Comparison of ENCODE assay signal across 17 cellular contexts in genomic region chr21:41024341-41025056, GRCh38.
DNase-seq lines count a peak whose midpoint lies in the region; FAIRE-seq and TF ChIP-seq lines count a peak whose summit lies in the region.
"Had no signal": no experiment of that assay in that cellular context is flagged by ENCODE, and none has a peak within 500 bp of the region (broad histone marks: within the 10 kb centered on the region; RNA-seq: fewer than 3 reads in every experiment).

No MANE protein-coding gene starts in this region.

- no peaks in the 10 kb centered on the region for H3K27me3 Mint-ChIP-seq in progenitor cell of endocrine pancreas
- H3K27me3 Mint-ChIP-seq: CD8-positive, alpha-beta memory T cell had no signal

- no peak for TF ChIP-seq POLR2A in GM12891 (IDR thresholded peaks at IDR 0.05; ENCODE audit: low read depth, low read length)

- H3K4me3 Mint-ChIP-seq in progenitor cell of endocrine pancreas (ENCODE audit: low read depth), result peak overlapping the region; percentile 29
- H3K4me3 Mint-ChIP-seq: CD8-positive, alpha-beta memory T cell had no signal

- H3K4me1 Mint-ChIP-seq in progenitor cell of endocrine pancreas (ENCODE audit: low read depth), result peaks cover 26% of the 10 kb centered on the region
- H3K4me1 Mint-ChIP-seq: CD8-positive, alpha-beta memory T cell had no signal

- H3K27me3 ChIP-seq in BE2C, result no peaks in the 10 kb centered on the region
- H3K27me3 ChIP-seq: upper lobe of right lung had no signal

- H3K9me3 Mint-ChIP-seq in progenitor cell of endocrine pancreas (ENCODE audit: low read depth), result peaks cover 20% of the 10 kb centered on the region

- H3K36me3 ChIP-seq in BE2C, result no peaks in the 10 kb centered on the region
- H3K36me3 ChIP-seq: upper lobe of right lung had no signal

- H3K27ac Mint-ChIP-seq in progenitor cell of endocrine pancreas, result peak overlapping the region; percentile 95
- H3K27ac Mint-ChIP-seq: CD8-positive, alpha-beta memory T cell had no signal

- peaks cover 6% of the 10 kb centered on the region for H3K36me3 Mint-ChIP-seq in progenitor cell of endocrine pancreas (ENCODE audit: insufficient read depth)
- H3K36me3 Mint-ChIP-seq: brain; CD8-positive, alpha-beta memory T cell had no signal

- DNase-seq in M059J (ENCODE audit: low read depth), result peak; percentile 35
- peak; percentile 54 for DNase-seq in NCI-H2227 treated with DMSO at 0.1 percent for 48 hours (lab: John Stamatoyannopoulos, UW)
- DNase-seq in foreskin melanocyte, result peak; percentile 36
- no peak for DNase-seq in progenitor cell of endocrine pancreas (ENCODE audit: low spot score, unreplicated experiment)
- DNase-seq in BE2C, result no peak
- no peak for DNase-seq in GM12891 (ENCODE audit: insufficient read length, low spot score)
- DNase-seq in DMS153 (lab: John Stamatoyannopoulos, UW), result no peak
- DNase-seq: activated CD4-positive, alpha-beta T cell treated with anti-CD3 and anti-CD28 coated beads, Interleukin-2, amount 50 U/mL, for 1 hour; activated naive CD4-positive, alpha-beta T cell treated with Interleukin-2 at 50 U/mL for 16 hours; activated T-cell treated with anti-CD3 and anti-CD28 coated beads for 4 hours; CD8-positive, alpha-beta memory T cell; kidney; right cardiac atrium; stimulated activated naive CD4-positive, alpha-beta T cell; upper lobe of right lung had no signal

- no peaks in the 10 kb centered on the region; the same call in 1 of the 2 replicates for H3K9me3 ChIP-seq in BE2C

- TF ChIP-seq CTCF in progenitor cell of endocrine pancreas (IDR thresholded peaks at IDR 0.05; ENCODE audit: unreplicated experiment) (no peak), BE2C (IDR thresholded peaks at IDR 0.05; ENCODE audit: low read depth, low read length) (no peak)

- no peak overlapping the region for H3K4me3 ChIP-seq in BE2C (ENCODE audit: low read depth, low read length)
- H3K4me3 ChIP-seq: coronary artery, upper lobe of right lung had no signal

- no peaks in the 10 kb centered on the region for H3K4me1 ChIP-seq in BE2C
- H3K4me1 ChIP-seq: upper lobe of right lung had no signal

- no peak for FAIRE-seq in GM12891 (lab: Jason Lieb, UNC)

TF ChIP-seq in GM12891, 5 proteins besides CTCF, POLR2A, EP300 and RAD21:
- TF ChIP-seq PAX5 (IDR thresholded peaks at IDR 0.05; ENCODE audit: insufficient read depth, low read length, severe bottlenecking) (no peak), POU2F2 (IDR thresholded peaks at IDR 0.05; ENCODE audit: low read depth, low read length) (no peak), POLR2AphosphoS5 (IDR thresholded peaks at IDR 0.05; ENCODE audit: low read depth, low read length) (no peak), SPI1 (IDR thresholded peaks at IDR 0.05; ENCODE audit: low read depth, low read length) (no peak), TAF1 (IDR thresholded peaks at IDR 0.05; ENCODE audit: low read depth, low read length) (no peak)

Comparison
In these comparisons a context has a peak if more than half of its experiments do, and no peak if none do; other contexts are left out.
1. DNase-seq: peak in M059J (single experiment), NCI-H2227 treated with DMSO at 0.1 percent for 48 hours (single experiment) and foreskin melanocyte (single experiment); none in progenitor cell of endocrine pancreas (single experiment), BE2C (single experiment), GM12891 (single experiment) and DMS153 (single experiment).